In the genomic region with DNA sequence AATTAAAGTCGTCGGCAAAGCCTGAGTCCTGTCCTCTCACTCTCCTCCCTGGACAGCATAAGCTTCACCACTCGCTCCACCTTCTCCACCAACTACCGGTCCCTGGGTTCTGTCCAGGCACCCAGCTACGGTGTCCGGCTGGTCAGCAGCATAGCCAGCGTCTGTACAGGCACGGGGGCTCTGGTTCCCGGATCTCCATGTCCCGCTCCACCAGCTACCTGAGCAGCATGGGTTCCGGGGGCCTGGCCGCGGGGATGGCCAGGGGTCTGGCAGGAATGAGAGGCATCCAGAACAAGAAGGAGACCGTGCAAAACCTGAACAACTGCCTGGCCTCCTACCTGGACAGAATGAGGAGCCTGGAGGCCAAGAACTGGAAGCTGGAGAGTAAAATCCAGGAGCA, we compare ENCODE assay signal across 13 cellular contexts.
"Had no signal": no experiment of that assay in that cellular context is flagged by ENCODE, and none has a peak within 500 bp of the region (broad histone marks: within the 10 kb centered on the region; RNA-seq: fewer than 3 reads in every experiment).

No MANE protein-coding gene starts in this region.

- ATAC-seq: foreskin keratinocyte, left lobe of liver, psoas muscle, right cardiac atrium had no signal

- H3K27ac ChIP-seq: foreskin keratinocyte, psoas muscle, thyroid gland had no signal

- H3K4me3 ChIP-seq: lung, psoas muscle, thyroid gland had no signal

- H3K9me3 ChIP-seq: psoas muscle, thyroid gland had no signal

- DNase-seq: activated CD4-positive, alpha-beta memory T cell treated with anti-CD3 and anti-CD28 coated beads for 36 hours; activated CD4-positive, alpha-beta T cell treated with anti-CD3 and anti-CD28 coated beads for 4 hours; activated naive CD8-positive, alpha-beta T cell treated with anti-CD3 and anti-CD28 coated beads, Interleukin-2, amount 10 ng/mL, durations not matched to agents 7 days and 5 days; foreskin keratinocyte; glutamatergic neuron; stimulated activated CD4-positive, alpha-beta T cell treated with anti-CD3 and anti-CD28 coated beads, Interleukin-4, amount 100 ng/mL, for 4 hours; stimulated activated naive CD4-positive, alpha-beta T cell treated with Interleukin-2 at 50 U/mL for 16 hours; T-helper 2 cell; thyroid gland had no signal

- H3K27me3 ChIP-seq: foreskin keratinocyte, thyroid gland had no signal

- H3K36me3 ChIP-seq: thyroid gland had no signal
